Comparison of ENCODE assay signal across 8 cellular contexts in genomic region chr9:96449844-96450612, GRCh38. TPM values are rescaled to one million over a fixed set of nuclear protein-coding genes. Genes with fewer than 3 reads are reported as not detected.
DNase-seq lines count a peak whose midpoint lies in the region; ATAC-seq and TF ChIP-seq lines count a peak whose summit lies in the region.

Gene HABP4 (plus strand): TSS chr9:96450169. CDS start chr9:96450280, 111 bp downstream.

- TF ChIP-seq CTCF in DOHH2 (IDR thresholded peaks at IDR 0.05; ENCODE audit: low read depth, low read length, poor library complexity, severe bottlenecking) (no peak), GM23338 (conservative IDR thresholded peaks at IDR 0.05; ENCODE audit: low read depth in 2 of 2) (0 out of 4 replicates have a peak, but pooled peaks of 1 of the 2 experiments have one; percentile 7), fibroblast of mammary gland (conservative IDR thresholded peaks at IDR 0.05; ENCODE audit: control insufficient read depth, insufficient read depth, low read depth, low read length) (no peak)

- ATAC-seq in GM23338, result peak; percentile 87
- peak; percentile 99 for ATAC-seq in natural killer cell treated with Interleukin-12 subunit alpha and Interleukin-12 subunit beta and Interleukin-15 and Interleukin-18, amount 100 ng/mL, for 72 hours

- H3K27ac ChIP-seq in DOHH2 (ENCODE audit: low read depth, low read length) (no peak within 1 kb of the TSS), GM23338 (ENCODE audit: low read depth) (no peak within 1 kb of the TSS)

- H3F3A ChIP-seq in DOHH2 (ENCODE audit: control insufficient read depth, insufficient read depth), result peaks cover 4% of the 10 kb centered on the region
- H3F3A ChIP-seq in GM23338 (replicated peaks; ENCODE audit: low read depth), result no peaks in the 10 kb centered on the region

- peaks cover 16% of the 10 kb centered on the region for H3K4me1 ChIP-seq in DOHH2 (ENCODE audit: control insufficient read depth, low read length)
- H3K4me1 ChIP-seq in GM23338 (ENCODE audit: insufficient read depth), result no peaks in the 10 kb centered on the region

- peak within 1 kb of the TSS; percentile 79 for H3K4me3 ChIP-seq in DOHH2 (ENCODE audit: low read length)
- peak within 1 kb of the TSS; percentile 65 for H3K4me3 ChIP-seq in GM23338
- H3K4me3 ChIP-seq in fibroblast of mammary gland (ENCODE audit: control insufficient read depth, low read depth, low read length), result peak within 1 kb of the TSS; percentile 74

- H3K27ac Mint-ChIP-seq in GM23338, result no peak within 1 kb of the TSS
- H3K27ac Mint-ChIP-seq in natural killer cell treated with Interleukin-12 subunit alpha and Interleukin-12 subunit beta and Interleukin-15 and Interleukin-18, amount 100 ng/mL, for 72 hours, result peak within 1 kb of the TSS; percentile 3 to 31

- peak within 1 kb of the TSS; percentile 85 for H2AFZ ChIP-seq in GM23338

- no peaks in the 10 kb centered on the region for H3K36me3 Mint-ChIP-seq in GM23338 (ENCODE audit: low read depth)
- no peaks in the 10 kb centered on the region for H3K36me3 Mint-ChIP-seq in natural killer cell treated with Interleukin-12 subunit alpha and Interleukin-12 subunit beta and Interleukin-15 and Interleukin-18, amount 100 ng/mL, for 72 hours

- peaks cover 26% of the 10 kb centered on the region for H3K27me3 Mint-ChIP-seq in GM23338 (ENCODE audit: insufficient read depth, low read depth, poor library complexity)
- H3K27me3 Mint-ChIP-seq in natural killer cell treated with Interleukin-12 subunit alpha and Interleukin-12 subunit beta and Interleukin-15 and Interleukin-18, amount 100 ng/mL, for 72 hours, result peaks cover 18 to 22% of the 10 kb centered on the region in 2 donors

- H3K9me2 ChIP-seq in DOHH2 (replicated peaks; ENCODE audit: control insufficient read depth, low read length), result no peaks in the 10 kb centered on the region
- no peaks in the 10 kb centered on the region for H3K9me2 ChIP-seq in GM23338 (ENCODE audit: insufficient read depth)

- H3K4me3 Mint-ChIP-seq in GM23338, result peak within 1 kb of the TSS; percentile 85
- peak within 1 kb of the TSS; percentile 88 for H3K4me3 Mint-ChIP-seq in natural killer cell treated with Interleukin-12 subunit alpha and Interleukin-12 subunit beta and Interleukin-15 and Interleukin-18, amount 100 ng/mL, for 72 hours

- H3K79me2 ChIP-seq in DOHH2 (ENCODE audit: control insufficient read depth, low read length), result no peaks in the 10 kb centered on the region
- H3K79me2 ChIP-seq in GM23338 (replicated peaks; ENCODE audit: insufficient read depth), result peaks cover 30% of the 10 kb centered on the region

- peak within 1 kb of the TSS; percentile 97 for H3K4me2 ChIP-seq in DOHH2 (ENCODE audit: low read length)
- peak within 1 kb of the TSS; percentile 84 for H3K4me2 ChIP-seq in GM23338

- no peaks in the 10 kb centered on the region; the same call in 2 of the 3 replicates for H3K9me3 Mint-ChIP-seq in GM23338
- no peaks in the 10 kb centered on the region for H3K9me3 Mint-ChIP-seq in natural killer cell treated with Interleukin-12 subunit alpha and Interleukin-12 subunit beta and Interleukin-15 and Interleukin-18, amount 100 ng/mL, for 72 hours

- H3K27me3 ChIP-seq in DOHH2 (ENCODE audit: control insufficient read depth, low read length) (peaks cover 33% of the 10 kb centered on the region), GM23338 (ENCODE audit: insufficient read depth) (peaks cover 31% of the 10 kb centered on the region)

- no peaks in the 10 kb centered on the region for H4K20me1 ChIP-seq in DOHH2 (ENCODE audit: control insufficient read depth, insufficient read depth, low read depth, low read length)
- peaks cover 7% of the 10 kb centered on the region; the same call in 1 of the 2 replicates for H4K20me1 ChIP-seq in GM23338 (replicated peaks; ENCODE audit: insufficient read depth)

- no peaks in the 10 kb centered on the region for H3K9me3 ChIP-seq in DOHH2 (ENCODE audit: control insufficient read depth, insufficient read depth, low read length)

- peak; percentile 98 for DNase-seq in GM23338 (ENCODE audit: low spot score)
- DNase-seq in Kasumi-1 (lab: John Stamatoyannopoulos, UW), result peak; percentile 89 to 94
- peak; percentile 98 for DNase-seq in RKO (ENCODE audit: low spot score)
- peak; percentile 91 to 95 for DNase-seq in activated T-helper 1 cell treated with anti-CD3 and anti-CD28 coated beads, Interleukin-2, amount 50 U/mL, for 16 hours (ENCODE audit: low read depth in 1 of 2, low spot score in 1 of 2)
- DNase-seq in fibroblast of mammary gland (ENCODE audit: low read depth), result peak; percentile 89
- DNase-seq in natural killer cell treated with Interleukin-12 subunit alpha and Interleukin-12 subunit beta and Interleukin-15 and Interleukin-18, amount 100 ng/mL, for 72 hours (ENCODE audit: low spot score), result peak; percentile 97
- DNase-seq in stimulated activated naive CD4-positive, alpha-beta T cell treated with Interleukin-2 at 50 U/mL for 16 hours (lab: John Stamatoyannopoulos, UW), result peak; percentile 94

- H3K4me1 Mint-ChIP-seq in GM23338, result peaks cover 13% of the 10 kb centered on the region
- peaks cover 12 to 15% of the 10 kb centered on the region in 2 donors for H3K4me1 Mint-ChIP-seq in natural killer cell treated with Interleukin-12 subunit alpha and Interleukin-12 subunit beta and Interleukin-15 and Interleukin-18, amount 100 ng/mL, for 72 hours (ENCODE audit: low read depth in 2 of 2)

- H3K36me3 ChIP-seq in DOHH2 (ENCODE audit: control insufficient read depth, low read length), result no peaks in the 10 kb centered on the region
- H3K36me3 ChIP-seq in GM23338 (ENCODE audit: insufficient read depth), result no peaks in the 10 kb centered on the region

TF ChIP-seq in GM23338, 12 proteins besides CTCF, POLR2A, EP300 and RAD21 (continues in another document):
- TF ChIP-seq STAT1 (IDR thresholded peaks at IDR 0.05; ENCODE audit: unreplicated experiment) (no peak), NANOG (IDR thresholded peaks at IDR 0.05; ENCODE audit: borderline replicate concordance) (no peak), CREB1 (CRISPR knock-in tag; IDR thresholded peaks at IDR 0.05; ENCODE audit: low read depth) (peak; percentile 87), POLR2AphosphoS5 (IDR thresholded peaks at IDR 0.05; ENCODE audit: low read depth) (peak; percentile 66), EZH2 (IDR thresholded peaks at IDR 0.05; ENCODE audit: low read depth, unreplicated experiment) (no peak), ZNF462 (CRISPR knock-in tag; IDR thresholded peaks at IDR 0.05) (no peak)

RNA-seq across cellular contexts. Expression of gene HABP4, which starts in this region (rescaled TPM):
- total RNA-seq in GM23338 (2014; rRNA removed; shearing (Covaris generic)), result 7.7 and 9.9 TPM in 2 replicates
- polyA plus RNA-seq in GM23338 (2016; fragmentation: Nextera tagmentation; extraction: Ambion mirVana), result 8.8 and 11.1 TPM in 2 replicates
- total RNA-seq in natural killer cell treated with Interleukin-12 subunit alpha and Interleukin-12 subunit beta and Interleukin-15 and Interleukin-18, amount 100 ng/mL, for 72 hours, result 10 to 100 TPM in 1 of 2 donors, 1 to 10 TPM in 1; 3.0 to 11.5 TPM
